16 cellular contexts compared by ENCODE assay signal in the genomic region with DNA sequence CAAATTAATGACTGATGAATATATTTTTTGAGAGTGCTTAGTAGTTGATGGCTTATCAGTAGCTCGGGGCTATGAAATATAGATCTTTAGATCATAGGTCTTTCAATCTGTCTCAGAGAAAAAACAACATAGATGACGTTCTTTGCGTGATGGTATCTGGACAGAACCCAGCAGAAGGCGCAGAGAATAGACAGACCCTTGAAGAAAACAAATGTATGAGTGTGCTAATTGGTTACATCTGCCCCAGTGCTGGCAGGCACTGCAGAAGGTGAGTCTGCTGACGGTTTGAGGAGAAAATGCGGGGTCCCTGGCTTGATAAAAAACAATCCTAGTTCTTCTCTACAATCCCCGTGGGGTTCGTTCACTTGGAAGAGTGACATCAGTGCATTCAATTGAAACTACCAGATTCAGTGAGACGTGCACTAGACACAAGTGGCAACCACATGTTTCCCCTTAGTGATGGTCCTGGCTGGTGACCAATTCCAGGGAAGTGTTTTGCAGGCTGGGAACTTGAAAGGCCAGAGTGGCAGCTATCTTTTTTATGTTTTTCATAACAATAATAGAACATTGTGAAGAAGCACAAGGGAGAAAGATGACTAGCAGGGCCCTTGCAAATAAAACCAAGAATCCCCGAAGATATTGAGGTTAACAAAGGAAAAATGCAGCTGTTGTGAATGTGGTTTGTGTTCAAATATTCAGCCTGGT.
DNase-seq lines count a peak whose midpoint lies in the region; ATAC-seq and TF ChIP-seq lines count a peak whose summit lies in the region.
"Had no signal": no experiment of that assay in that cellular context is flagged by ENCODE, and none has a peak within 500 bp of the region (broad histone marks: within the 10 kb centered on the region; RNA-seq: fewer than 3 reads in every experiment).

No MANE protein-coding gene starts in this region.

- H3K9me3 Mint-ChIP-seq in endothelial cell (ENCODE audit: unreplicated experiment): no peaks in the 10 kb centered on the region
- peaks cover 15% of the 10 kb centered on the region for H3K9me3 Mint-ChIP-seq in stimulated activated effector memory CD8-positive, alpha-beta T cell treated with anti-CD3 and anti-CD28 coated beads, Interleukin-12 subunit alpha, Interleukin-12 subunit beta, amount 100 ng/mL, for 72 hours
- H3K9me3 Mint-ChIP-seq: dendritic cell treated with granulocyte-macrophage colony-stimulating factor and Interleukin-4, amounts not matched to agents 40 ng/mL and 50 ng/mL, for 4 days had no signal

- ATAC-seq in SK-N-SH treated with all-trans-retinoic acid at 6 μM for 48 hours: peak; percentile 87
- no peak for ATAC-seq in stimulated activated effector memory CD8-positive, alpha-beta T cell treated with anti-CD3 and anti-CD28 coated beads, Interleukin-12 subunit alpha, Interleukin-12 subunit beta, amount 100 ng/mL, for 72 hours
- ATAC-seq: naive thymus-derived CD4-positive, alpha-beta T cell had no signal

- no peaks in the 10 kb centered on the region for H3K27me3 Mint-ChIP-seq in endothelial cell (ENCODE audit: unreplicated experiment)
- H3K27me3 Mint-ChIP-seq: dendritic cell treated with granulocyte-macrophage colony-stimulating factor and Interleukin-4, amounts not matched to agents 40 ng/mL and 50 ng/mL, for 4 days; naive thymus-derived CD4-positive, alpha-beta T cell had no signal

- intact Hi-C loops in head of caudate nucleus (cut with DNase I): no loop called here

- H3K36me3 Mint-ChIP-seq in endothelial cell (ENCODE audit: low read depth, unreplicated experiment): no peaks in the 10 kb centered on the region
- no peaks in the 10 kb centered on the region for H3K36me3 Mint-ChIP-seq in stimulated activated effector memory CD8-positive, alpha-beta T cell treated with anti-CD3 and anti-CD28 coated beads, Interleukin-12 subunit alpha, Interleukin-12 subunit beta, amount 100 ng/mL, for 72 hours
- H3K36me3 Mint-ChIP-seq: naive thymus-derived CD4-positive, alpha-beta T cell had no signal

- H3K4me3 Mint-ChIP-seq in endothelial cell (ENCODE audit: unreplicated experiment): no peak overlapping the region
- no peak overlapping the region for H3K4me3 Mint-ChIP-seq in stimulated activated effector memory CD8-positive, alpha-beta T cell treated with anti-CD3 and anti-CD28 coated beads, Interleukin-12 subunit alpha, Interleukin-12 subunit beta, amount 100 ng/mL, for 72 hours
- H3K4me3 Mint-ChIP-seq: dendritic cell treated with granulocyte-macrophage colony-stimulating factor and Interleukin-4, amounts not matched to agents 40 ng/mL and 50 ng/mL, for 4 days; naive thymus-derived CD4-positive, alpha-beta T cell had no signal

- TF ChIP-seq CTCF in endothelial cell (IDR thresholded peaks at IDR 0.05; ENCODE audit: unreplicated experiment): no peak

- H3K27ac Mint-ChIP-seq in endothelial cell (ENCODE audit: unreplicated experiment): no peak overlapping the region
- H3K27ac Mint-ChIP-seq in stimulated activated effector memory CD8-positive, alpha-beta T cell treated with anti-CD3 and anti-CD28 coated beads, Interleukin-12 subunit alpha, Interleukin-12 subunit beta, amount 100 ng/mL, for 72 hours: no peak overlapping the region
- H3K27ac Mint-ChIP-seq: dendritic cell treated with granulocyte-macrophage colony-stimulating factor and Interleukin-4, amounts not matched to agents 40 ng/mL and 50 ng/mL, for 4 days; naive thymus-derived CD4-positive, alpha-beta T cell had no signal

- DNase-seq in AG20443 (ENCODE audit: low spot score) (peak; percentile 16), M059J (ENCODE audit: low read depth) (peak; percentile 10), kidney tubule cell (ENCODE audit: low spot score) (peak; percentile 23), endothelial cell (ENCODE audit: low spot score) (no peak), head of caudate nucleus (no peak)
- DNase-seq in stimulated activated effector memory CD8-positive, alpha-beta T cell treated with anti-CD3 and anti-CD28 coated beads, Interleukin-12 subunit alpha, Interleukin-12 subunit beta, amount 100 ng/mL, for 72 hours (ENCODE audit: low spot score in 2 of 2): no peak
- DNase-seq in stimulated activated naive CD4-positive, alpha-beta T cell (lab: John Stamatoyannopoulos, UW): no peak
- DNase-seq: activated CD4-positive, CD25-positive, alpha-beta regulatory T cell; activated effector memory CD4-positive, alpha-beta T cell treated with anti-CD3 and anti-CD28 coated beads, Interleukin-2, amount 50 U/mL, for 16 hours; H7; naive thymus-derived CD4-positive, alpha-beta T cell; NCI-H510A treated with DMSO at 0.1 percent for 48 hours; T-helper 1 cell; upper lobe of left lung had no signal

- peaks cover 5% of the 10 kb centered on the region for H3K4me1 Mint-ChIP-seq in endothelial cell (ENCODE audit: unreplicated experiment)
- no peaks in the 10 kb centered on the region for H3K4me1 Mint-ChIP-seq in stimulated activated effector memory CD8-positive, alpha-beta T cell treated with anti-CD3 and anti-CD28 coated beads, Interleukin-12 subunit alpha, Interleukin-12 subunit beta, amount 100 ng/mL, for 72 hours
- H3K4me1 Mint-ChIP-seq: naive thymus-derived CD4-positive, alpha-beta T cell had no signal

TF ChIP-seq in SK-N-SH treated with all-trans-retinoic acid at 6 μM for 48 hours, 23 proteins besides CTCF, POLR2A, EP300 and RAD21 (continues in another document):
- no peak for TF ChIP-seq ZFP30 (CRISPR knock-in tag; IDR thresholded peaks at IDR 0.05)
- peak; percentile 99 for TF ChIP-seq TSHZ2 (CRISPR knock-in tag; IDR thresholded peaks at IDR 0.05)
- no peak for TF ChIP-seq POU6F1 (CRISPR knock-in tag; IDR thresholded peaks at IDR 0.05; ENCODE audit: borderline replicate concordance, low read depth)
- TF ChIP-seq ZNF565 (CRISPR knock-in tag; conservative IDR thresholded peaks at IDR 0.05; ENCODE audit: low read depth): 0 out of 2 replicates have a peak, but pooled peaks have one; percentile 14
- TF ChIP-seq ZNF8 (CRISPR knock-in tag; IDR thresholded peaks at IDR 0.05): no peak
- TF ChIP-seq BACH2 (CRISPR knock-in tag; IDR thresholded peaks at IDR 0.05; ENCODE audit: borderline replicate concordance): 0 out of 2 replicates have a peak, but pooled peaks have one; percentile 40
- TF ChIP-seq TCF4 (CRISPR knock-in tag; IDR thresholded peaks at IDR 0.05; ENCODE audit: borderline replicate concordance): peak; percentile 99
- TF ChIP-seq, protein P1, sequence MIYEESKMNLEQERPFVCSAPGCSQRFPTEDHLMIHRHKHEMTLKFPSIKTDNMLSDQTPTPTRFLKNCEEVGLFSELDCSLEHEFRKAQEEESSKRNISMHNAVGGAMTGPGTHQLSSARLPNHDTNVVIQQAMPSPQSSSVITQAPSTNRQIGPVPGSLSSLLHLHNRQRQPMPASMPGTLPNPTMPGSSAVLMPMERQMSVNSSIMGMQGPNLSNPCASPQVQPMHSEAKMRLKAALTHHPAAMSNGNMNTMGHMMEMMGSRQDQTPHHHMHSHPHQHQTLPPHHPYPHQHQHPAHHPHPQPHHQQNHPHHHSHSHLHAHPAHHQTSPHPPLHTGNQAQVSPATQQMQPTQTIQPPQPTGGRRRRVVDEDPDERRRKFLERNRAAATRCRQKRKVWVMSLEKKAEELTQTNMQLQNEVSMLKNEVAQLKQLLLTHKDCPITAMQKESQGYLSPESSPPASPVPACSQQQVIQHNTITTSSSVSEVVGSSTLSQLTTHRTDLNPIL (CRISPR knock-in tag; IDR thresholded peaks at IDR 0.05; ENCODE audit: low read depth): peak; percentile 61; the same call in 1 of the 2 replicates
- no peak for TF ChIP-seq ZFP3 (CRISPR knock-in tag; IDR thresholded peaks at IDR 0.05)
- no peak for TF ChIP-seq ZC3H10 (CRISPR knock-in tag; IDR thresholded peaks at IDR 0.05)

Comparison
In these comparisons a context has a peak if more than half of its experiments do, and no peak if none do; other contexts are left out.
1. DNase-seq: peak in AG20443 (single experiment), M059J (single experiment) and kidney tubule cell (single experiment); none in endothelial cell (single experiment), head of caudate nucleus (0 of 42), stimulated activated effector memory CD8-positive, alpha-beta T cell treated with anti-CD3 and anti-CD28 coated beads, Interleukin-12 subunit alpha, Interleukin-12 subunit beta, amount 100 ng/mL, for 72 hours (0 of 2) and stimulated activated naive CD4-positive, alpha-beta T cell (0 of 6).